In genomic region chr19:18086590-18087138, GRCh38 we compare ENCODE assay signal across 8 cellular contexts. TPM values are rescaled to one million over a fixed set of nuclear protein-coding genes. Genes with fewer than 3 reads are reported as not detected.
DNase-seq lines count a peak whose midpoint lies in the region; ATAC-seq and TF ChIP-seq lines count a peak whose summit lies in the region.

Gene IL12RB1 (minus strand): TSS chr19:18086934. CDS start chr19:18086823, 111 bp downstream.

- peaks cover 27 to 74% (median 62%) of the 10 kb centered on the region in 6 donors for H3K4me1 ChIP-seq in spleen

- H3K9me3 Mint-ChIP-seq in chondrocyte (ENCODE audit: low read depth), result no peaks in the 10 kb centered on the region

- peaks cover 5% of the 10 kb centered on the region for H3K27me3 Mint-ChIP-seq in chondrocyte (ENCODE audit: low read depth)

- TF ChIP-seq CTCF in GM10266 (IDR thresholded peaks at IDR 0.05; ENCODE audit: control insufficient read depth, insufficient read depth, low read depth, missing control alignments), result no peak
- TF ChIP-seq CTCF in chondrocyte (IDR thresholded peaks at IDR 0.05), result no peak
- TF ChIP-seq CTCF in spleen (IDR thresholded peaks at IDR 0.05 in 8 of 11, conservative IDR thresholded peaks at IDR 0.05 in 3 of 11), result no peak
- TF ChIP-seq CTCF in omental fat pad (IDR thresholded peaks at IDR 0.05), result no peak

- H3K4me3 Mint-ChIP-seq in chondrocyte (ENCODE audit: unreplicated experiment), result peak within 1 kb of the TSS; percentile 46

- H3K4me3 ChIP-seq in spleen, result peak within 1 kb of the TSS; percentile 32 to 67 (median 49)

- WGBS in spleen, 5 donors, result 8 to 18% (median 11%) methylated on average over 10 to 12 of the region's 12 CpGs

- peak within 1 kb of the TSS; percentile 72 to 97 (median 94) for H3K27ac ChIP-seq in spleen

- ATAC-seq in GM21576 (IDR thresholded peaks at IDR 0.05; ENCODE audit: unreplicated experiment) (no peak), omental fat pad (ENCODE audit: low FRiP score) (no peak), HG03095 (IDR thresholded peaks at IDR 0.05; ENCODE audit: unreplicated experiment) (no peak)

- no peak within 1 kb of the TSS for H3K27ac Mint-ChIP-seq in chondrocyte (ENCODE audit: unreplicated experiment)

- TF ChIP-seq POLR2A in spleen (IDR thresholded peaks at IDR 0.05), result no peak

- DNase-seq in GM10266 (ENCODE audit: extremely low spot score) (peak; percentile 56), T follicular helper cell (ENCODE audit: low read depth) (peak; percentile 33), chondrocyte (ENCODE audit: low spot score) (no peak), spleen (peak; percentile 88), omental fat pad (ENCODE audit: low spot score) (no peak), DMS153 treated with DMSO at 0.1 percent for 48 hours (lab: John Stamatoyannopoulos, UW; ENCODE audit: unreplicated experiment) (no peak)

- H3K27me3 ChIP-seq in spleen (replicated peaks in 1 of 7), result no peaks in the 10 kb centered on the region

- intact Hi-C loops in spleen (cut with DNase I; ENCODE audit: low total_unique reads), result no loop called here

- H3K4me1 Mint-ChIP-seq in chondrocyte (ENCODE audit: low read depth), result peaks cover 11% of the 10 kb centered on the region

- no peaks in the 10 kb centered on the region for H3K36me3 Mint-ChIP-seq in chondrocyte (ENCODE audit: low read depth)

- no peaks in the 10 kb centered on the region for H3K9me3 ChIP-seq in spleen

- H3K36me3 ChIP-seq in spleen, result peaks cover 0 to 18% (median 0%) of the 10 kb centered on the region in 6 donors

RNA-seq across cellular contexts. Expression of gene IL12RB1, which starts in this region (rescaled TPM):
- total RNA-seq in chondrocyte, result not detected in 3 replicates
- total RNA-seq in spleen, result 10 to 100 TPM; 19.7 to 31.6 (median 25.3) TPM
- 10 to 100 TPM in 2 of 3 donors, 1 to 10 TPM in 1; 9.9 to 21.5 (median 14.8) TPM for polyA plus RNA-seq in spleen
- 1 to 10 TPM; 1.1 to 4.4 (median 1.6) TPM for total RNA-seq in omental fat pad

Comparison
In these comparisons a context has a peak if more than half of its experiments do, and no peak if none do; other contexts are left out.
1. DNase-seq: peak in GM10266 (single experiment), T follicular helper cell (single experiment) and spleen (single experiment); none in chondrocyte (single experiment), omental fat pad (single experiment) and DMS153 treated with DMSO at 0.1 percent for 48 hours (single experiment).